8 cellular contexts compared by ENCODE assay signal in genomic region chr2:1886405-1886992, GRCh38.
A peak's percentile ranks its signal among the peaks of the same experiment; 100 is the strongest.
DNase-seq lines count a peak whose midpoint lies in the region; ATAC-seq and FAIRE-seq lines count a peak whose summit lies in the region.

No MANE protein-coding gene starts in this region.

- FAIRE-seq in TTC549 (lab: Jason Lieb, UNC): peak; percentile 75
- peak; percentile 80 for FAIRE-seq in endometrium (lab: Jason Lieb, UNC)

- DNase-seq in NCI-H446 (lab: John Stamatoyannopoulos, UW): peak; percentile 9 to 74
- DNase-seq in NCI-H446 treated with DMSO at 0.1 percent for 48 hours (lab: John Stamatoyannopoulos, UW): no peak
- DNase-seq in medulla oblongata (ENCODE audit: extremely low spot score): peak; percentile 78
- peak in 33 of 49 donors; percentile 7 to 75 (median 54) for DNase-seq in substantia nigra (lab: John Stamatoyannopoulos, UW)
- no peak for DNase-seq in DMS153 treated with DMSO at 0.1 percent for 48 hours (lab: John Stamatoyannopoulos, UW; ENCODE audit: unreplicated experiment)

- no peak overlapping the region for H3K27ac ChIP-seq in substantia nigra (ENCODE audit: low read depth, low read length, poor library complexity, severe bottlenecking)

- peak; percentile 75 for ATAC-seq in HG03354 (IDR thresholded peaks at IDR 0.05; ENCODE audit: poor library complexity, severe bottlenecking, unreplicated experiment)

Comparison
In these comparisons a context has a peak if more than half of its experiments do, and no peak if none do; other contexts are left out.
1. DNase-seq: peak in NCI-H446 (2 of 2), medulla oblongata (single experiment) and substantia nigra (33 of 49); none in NCI-H446 treated with DMSO at 0.1 percent for 48 hours (single experiment) and DMS153 treated with DMSO at 0.1 percent for 48 hours (single experiment).